ENCODE assay signal across 1 cellular context in the genomic region with DNA sequence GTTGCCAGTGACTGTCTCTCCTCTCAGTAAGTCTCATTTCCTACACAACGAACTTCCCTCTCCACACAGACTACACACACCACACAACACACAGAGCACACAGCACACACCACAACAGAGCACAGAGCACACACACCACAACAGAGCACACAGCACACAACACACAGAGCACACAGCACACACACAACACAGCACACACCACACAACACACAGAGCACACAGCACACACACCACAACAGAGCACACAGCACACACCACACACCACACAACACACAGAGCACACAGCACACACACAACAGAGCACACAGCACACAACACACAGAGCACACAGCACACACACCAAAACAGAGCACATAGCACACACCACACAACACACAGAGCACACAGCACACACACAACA. TPM values are rescaled to one million over a fixed set of nuclear protein-coding genes. Genes with fewer than 3 reads are reported as not detected.
"Had no signal": no experiment of that assay in that cellular context is flagged by ENCODE, and none has a peak within 500 bp of the region (broad histone marks: within the 10 kb centered on the region; RNA-seq: fewer than 3 reads in every experiment).

No MANE protein-coding gene starts in this region.

RNA-seq across cellular contexts. Expression of a gene that starts 36.3 kb away (rescaled TPM):
- total RNA-seq: SJCRH30 had no signal
